In the genomic region with DNA sequence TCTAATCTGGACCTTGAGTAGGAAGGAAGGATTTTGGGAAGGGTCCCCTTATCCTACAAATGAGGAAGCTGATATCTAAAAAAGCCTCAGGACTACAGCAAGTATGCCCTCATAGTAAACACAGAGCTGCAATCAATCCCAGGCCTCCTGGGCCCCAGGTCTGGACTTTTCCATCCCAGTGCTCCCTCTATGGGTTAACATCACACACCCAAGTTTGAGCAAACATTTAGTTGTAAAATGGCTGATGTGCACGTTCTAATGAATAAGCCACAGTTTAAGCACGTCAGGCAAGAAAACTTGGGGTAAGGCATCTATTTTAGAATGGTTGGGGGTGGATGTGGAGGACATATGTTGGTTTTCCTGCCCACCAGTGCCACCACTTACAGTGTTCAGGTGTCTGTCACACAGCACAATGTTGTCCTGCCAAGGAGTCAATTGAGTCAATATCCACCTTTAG, we compare ENCODE assay signal across 8 cellular contexts. TPM values are rescaled to one million over a fixed set of nuclear protein-coding genes. Genes with fewer than 3 reads are reported as not detected.
DNase-seq lines count a peak whose midpoint lies in the region; ATAC-seq and TF ChIP-seq lines count a peak whose summit lies in the region.

No MANE protein-coding gene starts in this region.

- no peaks in the 10 kb centered on the region for H4K20me1 ChIP-seq in OCI-LY7 (ENCODE audit: insufficient read depth, low read length)

- intact Hi-C loops in OCI-LY7 (cut with micrococcal nuclease; ENCODE audit: unreplicated experiment), result loop anchor here (1.0 to 5.0 kb wide), 9 partner anchors 43 to 1029 kb away; a partner anchor contains a TSS

- H3K4me3 ChIP-seq in OCI-LY7 (ENCODE audit: low read depth, low read length, poor library complexity, severe bottlenecking), result peak overlapping the region; percentile 42

- peaks cover 66% of the 10 kb centered on the region for H3K4me1 ChIP-seq in OCI-LY7 (ENCODE audit: insufficient read depth, low read length, poor library complexity, severe bottlenecking)

- CTCF ChIA-PET in OCI-LY7 (lab: Charles Lee; ENCODE audit: unreplicated experiment), result interaction anchor here (0.6 to 1.9 kb wide), 4 partner anchors 9 to 380 kb away, joined by 3 to 5 read pairs (median 4); no protein-coding TSS in a partner anchor

- no peaks in the 10 kb centered on the region for H3K79me2 ChIP-seq in OCI-LY7 (ENCODE audit: insufficient read depth, low read depth, low read length)

- ATAC-seq in GM18907 (IDR thresholded peaks at IDR 0.05; ENCODE audit: unreplicated experiment), result peak; percentile 34
- peak; percentile 41 for ATAC-seq in HG03095 (IDR thresholded peaks at IDR 0.05; ENCODE audit: unreplicated experiment)
- no peak for ATAC-seq in HG02623 (IDR thresholded peaks at IDR 0.05; ENCODE audit: unreplicated experiment)

- H3K27ac ChIP-seq in OCI-LY7 (ENCODE audit: low read depth, low read length, poor library complexity, severe bottlenecking), result peak overlapping the region; percentile 92

- POLR2A ChIA-PET in OCI-LY7 (lab: Charles Lee), result interaction anchor here (0.7 to 3.9 kb wide), 16 partner anchors 10 to 376 kb away, joined by 3 to 20 read pairs (median 4); no protein-coding TSS in a partner anchor

- BruUV-seq in OCI-LY7 (replicated peaks; lab: Mats Ljungman, UMichigan), result no TSS peak

- no peaks in the 10 kb centered on the region for H3K9me3 ChIP-seq in OCI-LY7 (ENCODE audit: low read length)

- DNase-seq in AG20443 (ENCODE audit: low spot score) (peak; percentile 32), OCI-LY7 (ENCODE audit: low spot score) (peak; percentile 79), glomerular visceral epithelial cell (ENCODE audit: extremely low spot score) (peak; percentile 28)
- DNase-seq in NK-92 treated with Interleukin-12 subunit alpha and Interleukin-12 subunit beta, amount 100 ng/mL, for 24 hours (lab: John Stamatoyannopoulos, UW), result no peak
- no peak for DNase-seq in activated CD4-positive, alpha-beta T cell treated with anti-CD3 and anti-CD28 coated beads, Interleukin-2, amount 50 U/mL, for 4 hours

- peak; percentile 75 for TF ChIP-seq CTCF in OCI-LY7 (conservative IDR thresholded peaks at IDR 0.05; ENCODE audit: low read length)

- H3K4me2 ChIP-seq in OCI-LY7 (ENCODE audit: low read length), result peak overlapping the region; percentile 66

- H3K9me2 ChIP-seq in OCI-LY7 (ENCODE audit: insufficient read depth, low read length), result no peaks in the 10 kb centered on the region

- no peaks in the 10 kb centered on the region for H3K36me3 ChIP-seq in OCI-LY7 (ENCODE audit: insufficient read depth, low read length)

- peak overlapping the region; percentile 88; the same call in 1 of the 2 replicates for H2AFZ ChIP-seq in OCI-LY7 (ENCODE audit: low read length)

RNA-seq across cellular contexts. Expression of a gene that starts 44.3 kb away (rescaled TPM):
- 96.7 and 126 TPM in 2 replicates for total RNA-seq in OCI-LY7 (2014; rRNA removed; shearing (Covaris generic))
- 142 and 167 TPM in 2 replicates for total RNA-seq in OCI-LY7 (2022)

Comparison
In these comparisons a context has a peak if more than half of its experiments do, and no peak if none do; other contexts are left out.
1. DNase-seq: peak in AG20443 (single experiment), OCI-LY7 (single experiment) and glomerular visceral epithelial cell (single experiment); none in NK-92 treated with Interleukin-12 subunit alpha and Interleukin-12 subunit beta, amount 100 ng/mL, for 24 hours (single experiment) and activated CD4-positive, alpha-beta T cell treated with anti-CD3 and anti-CD28 coated beads, Interleukin-2, amount 50 U/mL, for 4 hours (0 of 2).